ENCODE assay signal across 1 cellular context in genomic region chr15:34993877-34994276, GRCh38.
TF ChIP-seq lines count a peak whose summit lies in the region.

No MANE protein-coding gene starts in this region.

TF ChIP-seq in GM23338, 12 proteins besides CTCF, POLR2A, EP300 and RAD21 (continued from another document):
- TF ChIP-seq ZNF462 (CRISPR knock-in tag; IDR thresholded peaks at IDR 0.05) (no peak), POLR2AphosphoS5 (IDR thresholded peaks at IDR 0.05; ENCODE audit: low read depth) (no peak), ZNF114 (CRISPR knock-in tag; IDR thresholded peaks at IDR 0.05) (no peak), ETS1 (IDR thresholded peaks at IDR 0.05) (no peak), EZH2 (IDR thresholded peaks at IDR 0.05; ENCODE audit: low read depth, unreplicated experiment) (no peak), CREB1 (CRISPR knock-in tag; IDR thresholded peaks at IDR 0.05; ENCODE audit: low read depth) (no peak), ZNF331 (CRISPR knock-in tag; IDR thresholded peaks at IDR 0.05; ENCODE audit: low read depth) (no peak)
TF ChIP-seq in GM23338: peak in this region for 0.
